In the genomic region with DNA sequence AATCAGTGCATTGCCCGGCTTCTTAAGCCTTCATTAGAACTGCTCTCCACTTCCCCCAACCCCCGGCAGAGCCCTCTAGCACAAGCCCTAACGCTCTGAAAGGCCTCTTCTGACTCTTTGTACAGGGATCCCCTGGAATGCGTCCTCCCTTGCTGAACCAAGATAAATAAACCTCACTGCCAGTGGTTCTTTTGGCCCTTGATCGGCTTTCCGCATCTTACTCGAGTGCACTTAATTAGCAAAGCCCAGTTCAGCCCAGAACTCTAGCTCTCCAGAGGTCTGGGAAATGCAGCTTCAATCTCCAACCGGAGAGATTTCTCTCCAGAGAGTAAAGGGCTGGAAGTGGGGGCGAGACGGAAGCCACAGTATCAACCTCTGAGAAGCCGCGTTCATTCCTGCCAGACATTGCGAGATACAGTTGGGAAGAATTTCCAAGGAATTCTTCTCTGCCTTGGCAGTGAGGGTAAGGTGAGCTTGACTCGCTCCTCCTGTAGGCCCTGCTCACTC, we compare ENCODE assay signal across 1 cellular context.
TF ChIP-seq lines count a peak whose summit lies in the region.

No MANE protein-coding gene starts in this region.

TF ChIP-seq in SK-N-SH, 30 proteins besides CTCF, POLR2A, EP300 and RAD21 (continued from another document):
- TF ChIP-seq FOXM1 (IDR thresholded peaks at IDR 0.05; ENCODE audit: low read depth) (no peak), TEAD4 (IDR thresholded peaks at IDR 0.05; ENCODE audit: borderline replicate concordance, insufficient read depth) (no peak), CHD2 (IDR thresholded peaks at IDR 0.05; ENCODE audit: low read length, partially characterized antibody) (no peak), MEF2A (IDR thresholded peaks at IDR 0.05; ENCODE audit: borderline replicate concordance, low read depth) (no peak), FOSL2 (IDR thresholded peaks at IDR 0.05; ENCODE audit: borderline replicate concordance, low read depth) (no peak), RCOR1 (IDR thresholded peaks at IDR 0.05; ENCODE audit: low read length) (no peak), POLR2AphosphoS5 (IDR thresholded peaks at IDR 0.05; ENCODE audit: low read depth, low read length) (no peak), SMC3 (IDR thresholded peaks at IDR 0.05; ENCODE audit: low read depth, low read length) (no peak), SIN3A (IDR thresholded peaks at IDR 0.05; ENCODE audit: borderline replicate concordance, low read depth, low read length) (no peak)
- TF ChIP-seq, protein P1, sequence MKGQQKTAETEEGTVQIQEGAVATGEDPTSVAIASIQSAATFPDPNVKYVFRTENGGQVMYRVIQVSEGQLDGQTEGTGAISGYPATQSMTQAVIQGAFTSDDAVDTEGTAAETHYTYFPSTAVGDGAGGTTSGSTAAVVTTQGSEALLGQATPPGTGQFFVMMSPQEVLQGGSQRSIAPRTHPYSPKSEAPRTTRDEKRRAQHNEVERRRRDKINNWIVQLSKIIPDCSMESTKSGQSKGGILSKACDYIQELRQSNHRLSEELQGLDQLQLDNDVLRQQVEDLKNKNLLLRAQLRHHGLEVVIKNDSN (IDR thresholded peaks at IDR 0.05; ENCODE audit: borderline replicate concordance, low read depth), result no peak
- TF ChIP-seq, protein P2, sequence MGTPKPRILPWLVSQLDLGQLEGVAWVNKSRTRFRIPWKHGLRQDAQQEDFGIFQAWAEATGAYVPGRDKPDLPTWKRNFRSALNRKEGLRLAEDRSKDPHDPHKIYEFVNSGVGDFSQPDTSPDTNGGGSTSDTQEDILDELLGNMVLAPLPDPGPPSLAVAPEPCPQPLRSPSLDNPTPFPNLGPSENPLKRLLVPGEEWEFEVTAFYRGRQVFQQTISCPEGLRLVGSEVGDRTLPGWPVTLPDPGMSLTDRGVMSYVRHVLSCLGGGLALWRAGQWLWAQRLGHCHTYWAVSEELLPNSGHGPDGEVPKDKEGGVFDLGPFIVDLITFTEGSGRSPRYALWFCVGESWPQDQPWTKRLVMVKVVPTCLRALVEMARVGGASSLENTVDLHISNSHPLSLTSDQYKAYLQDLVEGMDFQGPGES (IDR thresholded peaks at IDR 0.05; ENCODE audit: low read depth, low read length), result no peak
